Comparison of ENCODE assay signal across 11 cellular contexts in the genomic region with DNA sequence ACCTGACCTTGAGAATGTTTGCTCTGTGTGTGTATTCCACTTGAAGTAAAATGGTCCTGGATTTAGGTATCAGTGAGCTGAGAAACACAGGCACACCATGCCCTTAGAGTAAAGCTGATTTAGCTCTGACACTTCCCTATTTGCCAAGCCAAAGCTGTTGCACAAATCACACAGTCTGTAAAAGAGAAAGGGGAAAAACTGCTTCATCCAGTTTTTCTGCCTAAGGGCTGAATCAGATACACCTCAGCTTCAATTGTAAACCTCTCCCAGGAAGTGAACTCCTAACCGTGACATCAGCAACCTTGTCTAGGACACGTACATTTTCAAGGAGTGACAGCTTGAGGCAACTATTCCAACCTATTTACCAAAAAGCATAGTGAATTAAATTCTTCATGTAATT.
DNase-seq lines count a peak whose midpoint lies in the region; TF ChIP-seq lines count a peak whose summit lies in the region.
"Had no signal": no experiment of that assay in that cellular context is flagged by ENCODE, and none has a peak within 500 bp of the region (broad histone marks: within the 10 kb centered on the region; RNA-seq: fewer than 3 reads in every experiment).

No MANE protein-coding gene starts in this region.

- 59 to 66% (median 62%) methylated on average over 2 of the region's 2 CpGs for WGBS in ovary, 3 donors

- intact Hi-C loops in ovary (cut with DNase I), result no loop called here

- TF ChIP-seq CTCF in RWPE1 (conservative IDR thresholded peaks at IDR 0.05; ENCODE audit: low read depth) (no peak), kidney epithelial cell (IDR thresholded peaks at IDR 0.05; ENCODE audit: insufficient read depth, low read length, poor library complexity, severe bottlenecking) (no peak), type B pancreatic cell (conservative IDR thresholded peaks at IDR 0.05) (no peak), ovary (IDR thresholded peaks at IDR 0.05) (no peak)

- peak; percentile 4 to 92 (median 73) for DNase-seq in NCI-H1417 (lab: John Stamatoyannopoulos, UW)
- peak; percentile 82 for DNase-seq in RWPE1 (ENCODE audit: low spot score)
- peak; percentile 42 for DNase-seq in kidney epithelial cell (ENCODE audit: low read depth)
- DNase-seq in type B pancreatic cell (ENCODE audit: extremely low spot score, unreplicated experiment), result no peak
- no peak for DNase-seq in stimulated activated CD4-positive, alpha-beta T cell treated with anti-CD3 and anti-CD28 coated beads, Interleukin-2, amount 100 ng/mL, for 48 hours
- DNase-seq in ovary, result no peak
- DNase-seq in GDM1 (lab: John Stamatoyannopoulos, UW), result no peak
- DNase-seq: activated T-cell treated with anti-CD3 and anti-CD28 coated beads, Interleukin-2, amount 50 U/mL, for 1 hour; DMS 273 treated with DMSO at 0.1 percent for 48 hours; sigmoid colon had no signal

- peak overlapping the region; percentile 73 for H3K4me3 Mint-ChIP-seq in type B pancreatic cell
- H3K4me3 Mint-ChIP-seq: memory B cell had no signal

- no peaks in the 10 kb centered on the region for H3K36me3 ChIP-seq in kidney epithelial cell (ENCODE audit: control insufficient read depth, insufficient read depth, low read length)
- H3K36me3 ChIP-seq in ovary, result no peaks in the 10 kb centered on the region
- H3K36me3 ChIP-seq: sigmoid colon had no signal

- no peaks in the 10 kb centered on the region for H3K27me3 ChIP-seq in kidney epithelial cell (ENCODE audit: control insufficient read depth, insufficient read depth, low read length)
- H3K27me3 ChIP-seq in ovary, result no peaks in the 10 kb centered on the region
- H3K27me3 ChIP-seq: sigmoid colon had no signal

- POLR2A ChIA-PET in RWPE1 (lab: Yijun Ruan, JAX; ENCODE audit: low non-redundant PET), result interaction anchor here (1.0 kb wide), 1 partner anchor 152 kb away, joined by 10 read pairs; no protein-coding TSS in a partner anchor

- H3K27ac ChIP-seq in RWPE1, result no peak overlapping the region
- H3K27ac ChIP-seq in ovary, result no peak overlapping the region
- H3K27ac ChIP-seq: sigmoid colon had no signal

- CTCF ChIA-PET in RWPE1 (lab: Yijun Ruan, JAX), result interaction anchor here (0.7 kb wide), 1 partner anchor 906 kb away, joined by 3 read pairs; no protein-coding TSS in a partner anchor

- H3K9me3 ChIP-seq in ovary, result no peaks in the 10 kb centered on the region
- H3K9me3 ChIP-seq: sigmoid colon had no signal

- no peaks in the 10 kb centered on the region for H3K4me1 ChIP-seq in ovary (ENCODE audit: insufficient read depth)
- H3K4me1 ChIP-seq: sigmoid colon had no signal

- H3K36me3 Mint-ChIP-seq in type B pancreatic cell, result peaks cover 4% of the 10 kb centered on the region
- H3K36me3 Mint-ChIP-seq: memory B cell had no signal

- TF ChIP-seq EP300 in ovary (IDR thresholded peaks at IDR 0.05), result no peak

- peaks cover 5% of the 10 kb centered on the region for H3K4me1 Mint-ChIP-seq in type B pancreatic cell (ENCODE audit: unreplicated experiment)
- H3K4me1 Mint-ChIP-seq: memory B cell had no signal

- peak overlapping the region; percentile 99 for H3K27ac Mint-ChIP-seq in type B pancreatic cell
- H3K27ac Mint-ChIP-seq: memory B cell had no signal

- H3K9me3 Mint-ChIP-seq in type B pancreatic cell, result peaks cover 4% of the 10 kb centered on the region
- H3K9me3 Mint-ChIP-seq: memory B cell had no signal

- no peak for TF ChIP-seq POLR2A in ovary (IDR thresholded peaks at IDR 0.05)

- H3K4me3 ChIP-seq in kidney epithelial cell (ENCODE audit: low read depth, low read length), result no peak overlapping the region
- H3K4me3 ChIP-seq in ovary, result no peak overlapping the region
- H3K4me3 ChIP-seq: sigmoid colon had no signal

- H3K27me3 Mint-ChIP-seq in type B pancreatic cell, result no peaks in the 10 kb centered on the region

Comparison
In these comparisons a context has a peak if more than half of its experiments do, and no peak if none do; other contexts are left out.
1. DNase-seq: peak in NCI-H1417 (3 of 3), RWPE1 (single experiment) and kidney epithelial cell (single experiment); none in type B pancreatic cell (single experiment), stimulated activated CD4-positive, alpha-beta T cell treated with anti-CD3 and anti-CD28 coated beads, Interleukin-2, amount 100 ng/mL, for 48 hours (0 of 2), ovary (0 of 5) and GDM1 (single experiment).